In genomic region chr18:9137168-9138066, GRCh38 we compare ENCODE assay signal across 8 cellular contexts. TPM values are rescaled to one million over a fixed set of nuclear protein-coding genes. Genes with fewer than 3 reads are reported as not detected.
DNase-seq lines count a peak whose midpoint lies in the region; ATAC-seq and TF ChIP-seq lines count a peak whose summit lies in the region.

No MANE protein-coding gene starts in this region.

- peak; percentile 12; the same call in 1 of the 2 replicates for TF ChIP-seq CTCF in C4-2B (conservative IDR thresholded peaks at IDR 0.05)
- TF ChIP-seq CTCF in mesothelial cell of epicardium (IDR thresholded peaks at IDR 0.05; ENCODE audit: unreplicated experiment) = no peak

- H3K4me1 Mint-ChIP-seq in activated CD8-positive, alpha-beta memory T cell treated with anti-CD3 and anti-CD28 coated beads, Interleukin-2, amount 10 ng/mL, durations not matched to agents 7 days and 5 days = peaks cover 58% of the 10 kb centered on the region
- H3K4me1 Mint-ChIP-seq in mesothelial cell of epicardium = peaks cover 44% of the 10 kb centered on the region

- no peaks in the 10 kb centered on the region for H3K9me3 ChIP-seq in endocrine pancreas (ENCODE audit: control insufficient read depth, low read length)

- peak overlapping the region; percentile 96 for H3K4me3 ChIP-seq in endocrine pancreas (ENCODE audit: control insufficient read depth, insufficient read depth, low read length)

- H3K4me3 Mint-ChIP-seq in activated CD8-positive, alpha-beta memory T cell treated with anti-CD3 and anti-CD28 coated beads, Interleukin-2, amount 10 ng/mL, durations not matched to agents 7 days and 5 days = peak overlapping the region; percentile 95
- peak overlapping the region; percentile 91 for H3K4me3 Mint-ChIP-seq in mesothelial cell of epicardium

- no peaks in the 10 kb centered on the region for H3K36me3 ChIP-seq in endocrine pancreas (ENCODE audit: control insufficient read depth, insufficient read depth, low read length)

- peaks cover 51% of the 10 kb centered on the region for H3K36me3 Mint-ChIP-seq in activated CD8-positive, alpha-beta memory T cell treated with anti-CD3 and anti-CD28 coated beads, Interleukin-2, amount 10 ng/mL, durations not matched to agents 7 days and 5 days
- H3K36me3 Mint-ChIP-seq in mesothelial cell of epicardium = peaks cover 6% of the 10 kb centered on the region

- no peaks in the 10 kb centered on the region for H3K27me3 Mint-ChIP-seq in activated CD8-positive, alpha-beta memory T cell treated with anti-CD3 and anti-CD28 coated beads, Interleukin-2, amount 10 ng/mL, durations not matched to agents 7 days and 5 days
- H3K27me3 Mint-ChIP-seq in mesothelial cell of epicardium (ENCODE audit: low read depth) = no peaks in the 10 kb centered on the region

- H3K27ac Mint-ChIP-seq in activated CD8-positive, alpha-beta memory T cell treated with anti-CD3 and anti-CD28 coated beads, Interleukin-2, amount 10 ng/mL, durations not matched to agents 7 days and 5 days = peak overlapping the region; percentile 97
- peak overlapping the region; percentile 97 for H3K27ac Mint-ChIP-seq in mesothelial cell of epicardium

- H3K27me3 ChIP-seq in endocrine pancreas (ENCODE audit: control insufficient read depth, insufficient read depth, low read length) = no peaks in the 10 kb centered on the region

- ATAC-seq in GM19328 (IDR thresholded peaks at IDR 0.05; ENCODE audit: unreplicated experiment) = peak; percentile 41
- ATAC-seq in HG03460 (IDR thresholded peaks at IDR 0.05; ENCODE audit: unreplicated experiment) = peak; percentile 28
- ATAC-seq in activated CD8-positive, alpha-beta memory T cell treated with anti-CD3 and anti-CD28 coated beads, Interleukin-2, amount 10 ng/mL, durations not matched to agents 7 days and 5 days = peak; percentile 46

- peaks cover 32% of the 10 kb centered on the region for H3K4me1 ChIP-seq in endocrine pancreas (ENCODE audit: control insufficient read depth, insufficient read depth, low read length)

- no peaks in the 10 kb centered on the region for H3K9me3 Mint-ChIP-seq in activated CD8-positive, alpha-beta memory T cell treated with anti-CD3 and anti-CD28 coated beads, Interleukin-2, amount 10 ng/mL, durations not matched to agents 7 days and 5 days (ENCODE audit: low read depth)
- no peaks in the 10 kb centered on the region for H3K9me3 Mint-ChIP-seq in mesothelial cell of epicardium

- CTCF ChIA-PET in activated CD8-positive, alpha-beta memory T cell treated with anti-CD3 and anti-CD28 coated beads, Interleukin-2, amount 10 ng/mL, durations not matched to agents 7 days and 5 days (lab: Charles Lee) = interaction anchor here (1.0 to 2.8 kb wide), 8 partner anchors 10 to 64 kb away, joined by 3 to 12 read pairs (median 4); no protein-coding TSS in a partner anchor

- H3K9ac ChIP-seq in endocrine pancreas (ENCODE audit: control insufficient read depth, insufficient read depth, low read length) = peak overlapping the region; percentile 74

- peak overlapping the region; percentile 84 for H3K27ac ChIP-seq in C4-2B

- DNase-seq in NCI-H82 (lab: John Stamatoyannopoulos, UW) = peak; percentile 75
- peak; percentile 74 for DNase-seq in activated CD8-positive, alpha-beta memory T cell treated with anti-CD3 and anti-CD28 coated beads, Interleukin-2, amount 10 ng/mL, durations not matched to agents 7 days and 5 days
- DNase-seq in mesothelial cell of epicardium (ENCODE audit: low spot score in 2 of 2, unreplicated experiment in 2 of 2) = peak; percentile 53 to 69
- DNase-seq in stimulated activated CD8-positive, alpha-beta memory T cell treated with anti-CD3 and anti-CD28 coated beads, Interleukin-2, amount 100 ng/mL, for 48 hours (ENCODE audit: low read depth in 2 of 2) = peak; percentile 47 to 57

RNA-seq across cellular contexts. Expression of gene ANKRD12, which starts 0.8 kb away (rescaled TPM):
- total RNA-seq in activated CD8-positive, alpha-beta memory T cell treated with anti-CD3 and anti-CD28 coated beads, Interleukin-2, amount 10 ng/mL, durations not matched to agents 7 days and 5 days = 10 to 100 TPM; 67.5 to 76.9 TPM
- 47.6 to 50.7 TPM (median 49.7 TPM) in 3 replicates for total RNA-seq in mesothelial cell of epicardium

RNA-seq across cellular contexts. Expression of gene NDUFV2, which starts 34.9 kb away (rescaled TPM):
- 100 to 1,000 TPM; 222 to 302 TPM for total RNA-seq in activated CD8-positive, alpha-beta memory T cell treated with anti-CD3 and anti-CD28 coated beads, Interleukin-2, amount 10 ng/mL, durations not matched to agents 7 days and 5 days
- 99.9 to 114 TPM (median 106 TPM) in 3 replicates for total RNA-seq in mesothelial cell of epicardium

Comparison
In these comparisons a context has a peak if more than half of its experiments do, and no peak if none do; other contexts are left out.
1. Peak in every context shown above with its lines: DNase-seq, ATAC-seq, H3K4me3 ChIP-seq and H3K27ac ChIP-seq.